Comparison of ENCODE assay signal across 8 cellular contexts in the genomic region with DNA sequence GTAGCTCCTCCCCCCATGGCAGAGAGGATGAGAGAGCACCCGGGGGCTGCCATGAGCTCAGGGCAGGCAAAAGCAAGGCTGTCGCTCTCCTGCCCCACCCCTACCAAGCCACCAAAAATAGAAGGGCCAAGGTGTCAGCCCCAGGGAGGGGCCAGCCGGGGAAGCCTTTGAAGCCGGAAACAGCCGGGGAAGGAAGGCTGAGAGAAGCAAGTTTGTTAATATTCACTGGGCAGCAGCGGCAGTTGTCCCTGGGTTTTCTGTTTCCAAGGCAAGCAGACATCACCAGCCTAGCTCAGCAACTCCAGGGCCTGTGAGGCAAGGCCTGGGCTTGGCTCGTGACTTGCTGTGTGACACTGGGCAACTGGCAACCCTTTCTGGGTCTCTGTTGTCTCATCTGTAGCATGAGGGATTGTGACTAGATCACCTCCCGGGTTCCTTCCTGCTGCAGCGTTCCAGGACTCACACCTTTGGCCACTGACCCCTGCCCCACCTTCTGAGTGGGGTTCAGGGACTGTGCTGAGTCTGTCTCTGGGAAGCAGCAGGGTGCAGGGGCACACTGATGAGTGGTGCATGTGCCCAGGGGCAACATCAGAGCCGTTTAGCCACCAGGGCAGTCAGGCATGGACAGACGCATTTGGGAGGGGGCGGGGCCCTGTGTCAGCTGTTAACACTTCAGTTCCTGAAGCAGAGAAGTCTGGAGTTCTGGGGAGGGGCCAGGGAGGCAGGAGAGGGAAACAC. TPM values are rescaled to one million over a fixed set of nuclear protein-coding genes. Genes with fewer than 3 reads are reported as not detected.
DNase-seq lines count a peak whose midpoint lies in the region; ATAC-seq and TF ChIP-seq lines count a peak whose summit lies in the region.
"Had no signal": no experiment of that assay in that cellular context is flagged by ENCODE, and none has a peak within 500 bp of the region (broad histone marks: within the 10 kb centered on the region; RNA-seq: fewer than 3 reads in every experiment).

No MANE protein-coding gene starts in this region.

- H3K4me3 Mint-ChIP-seq in activated naive CD4-positive, alpha-beta T cell treated with anti-CD3 and anti-CD28 coated beads, Interleukin-2, amount 50 U/mL, for 24 hours = peak overlapping the region; percentile 76

- no peak for TF ChIP-seq POLR2A in Peyer's patch (IDR thresholded peaks at IDR 0.05)

- peak overlapping the region; percentile 78 for H3K27ac Mint-ChIP-seq in activated naive CD4-positive, alpha-beta T cell treated with anti-CD3 and anti-CD28 coated beads, Interleukin-2, amount 50 U/mL, for 24 hours

- no peak for TF ChIP-seq CTCF in Peyer's patch (IDR thresholded peaks at IDR 0.05)

- peak overlapping the region in 3 of 4 donors; percentile 6 to 84 (median 79) for H3K27ac ChIP-seq in Peyer's patch
- H3K27ac ChIP-seq: dorsolateral prefrontal cortex had no signal

- peak in 2 of 3 donors; percentile 88 for DNase-seq in Peyer's patch
- no peak for DNase-seq in left lobe of liver (ENCODE audit: low spot score)
- peak; percentile 29 for DNase-seq in stimulated activated CD8-positive, alpha-beta memory T cell treated with anti-CD3 and anti-CD28 coated beads, Interleukin-12 subunit alpha, Interleukin-12 subunit beta, amount 100 ng/mL, for 1 hour (ENCODE audit: low read depth)
- DNase-seq in NCI-H446 treated with DMSO at 0.1 percent for 48 hours (lab: John Stamatoyannopoulos, UW) = no peak

- peaks cover 23% of the 10 kb centered on the region for H3K4me1 Mint-ChIP-seq in activated naive CD4-positive, alpha-beta T cell treated with anti-CD3 and anti-CD28 coated beads, Interleukin-2, amount 50 U/mL, for 24 hours

- no peaks in the 10 kb centered on the region for H3K27me3 Mint-ChIP-seq in activated naive CD4-positive, alpha-beta T cell treated with anti-CD3 and anti-CD28 coated beads, Interleukin-2, amount 50 U/mL, for 24 hours

- ATAC-seq in GM18909 (IDR thresholded peaks at IDR 0.05; ENCODE audit: poor library complexity, unreplicated experiment) = peak; percentile 81
- peak; percentile 80 for ATAC-seq in HG02885 (IDR thresholded peaks at IDR 0.05; ENCODE audit: poor library complexity, unreplicated experiment)
- peak; percentile 24 for ATAC-seq in left lobe of liver

- H3K27me3 ChIP-seq in Peyer's patch = peaks cover 0 to 4% of the 10 kb centered on the region in 2 donors

- peak overlapping the region in 3 of 4 donors; percentile 10 to 38 (median 20) for H3K4me3 ChIP-seq in Peyer's patch

- H3K4me1 ChIP-seq in Peyer's patch = peaks cover 0 to 27% (median 12%) of the 10 kb centered on the region in 4 donors

- no peaks in the 10 kb centered on the region for H3K9me3 ChIP-seq in Peyer's patch

- H3K36me3 ChIP-seq in Peyer's patch = no peaks in the 10 kb centered on the region

- H3K36me3 Mint-ChIP-seq in activated naive CD4-positive, alpha-beta T cell treated with anti-CD3 and anti-CD28 coated beads, Interleukin-2, amount 50 U/mL, for 24 hours = no peaks in the 10 kb centered on the region

- no peaks in the 10 kb centered on the region for H3K9me3 Mint-ChIP-seq in activated naive CD4-positive, alpha-beta T cell treated with anti-CD3 and anti-CD28 coated beads, Interleukin-2, amount 50 U/mL, for 24 hours

RNA-seq across cellular contexts. Expression of a gene that starts 24.3 kb away (rescaled TPM):
- under 1 TPM in 1 of 4 donors, not detected in 3; 0.27 TPM for total RNA-seq in Peyer's patch
- not detected for total RNA-seq in left lobe of liver

RNA-seq across cellular contexts. Expression of a gene that starts 53.4 kb away (rescaled TPM):
- total RNA-seq in Peyer's patch (under 1 TPM in 1 of 4 donors, not detected in 3; 0.57 TPM), left lobe of liver (0.08 TPM)
- total RNA-seq: dorsolateral prefrontal cortex had no signal

Comparison
In these comparisons a context has a peak if more than half of its experiments do, and no peak if none do; other contexts are left out.
1. ATAC-seq: peak in every context shown above with its lines; median percentile 81 in GM18909; 80 in HG02885; 24 in left lobe of liver.
2. DNase-seq: peak in Peyer's patch (2 of 3) and stimulated activated CD8-positive, alpha-beta memory T cell treated with anti-CD3 and anti-CD28 coated beads, Interleukin-12 subunit alpha, Interleukin-12 subunit beta, amount 100 ng/mL, for 1 hour (single experiment); none in left lobe of liver (single experiment) and NCI-H446 treated with DMSO at 0.1 percent for 48 hours (single experiment).